In genomic region chr4:15551740-15552446, GRCh38 we compare ENCODE assay signal across 24 cellular contexts.
DNase-seq lines count a peak whose midpoint lies in the region; ATAC-seq and TF ChIP-seq lines count a peak whose summit lies in the region.
"Had no signal": no experiment of that assay in that cellular context is flagged by ENCODE, and none has a peak within 500 bp of the region (broad histone marks: within the 10 kb centered on the region; RNA-seq: fewer than 3 reads in every experiment).

No MANE protein-coding gene starts in this region.

- peak in 1 of 4 donors; percentile 29 for TF ChIP-seq EP300 in upper lobe of left lung (IDR thresholded peaks at IDR 0.05)
- TF ChIP-seq EP300 in transverse colon (IDR thresholded peaks at IDR 0.05; ENCODE audit: low read depth): no peak

- H3K4me1 ChIP-seq in right lobe of liver: peaks cover 0 to 21% (median 6%) of the 10 kb centered on the region in 4 donors
- H3K4me1 ChIP-seq in upper lobe of left lung: peaks cover 0 to 4% (median 0%) of the 10 kb centered on the region in 4 donors
- H3K4me1 ChIP-seq in transverse colon: no peaks in the 10 kb centered on the region
- H3K4me1 ChIP-seq in aorta (ENCODE audit: control insufficient read depth in 1 of 2, insufficient read depth in 2 of 2, low read length in 2 of 2): no peaks in the 10 kb centered on the region
- H3K4me1 ChIP-seq: gastroesophageal sphincter, prostate gland, suprapubic skin, uterus had no signal

- H3K27ac ChIP-seq in right lobe of liver (peak overlapping the region; percentile 12 to 56 (median 51)), upper lobe of left lung (peak overlapping the region in 3 of 4 donors; percentile 6 to 38 (median 16)), transverse colon (no peak overlapping the region), aorta (ENCODE audit: low read depth in 1 of 2, low read length in 2 of 2) (no peak overlapping the region)
- H3K27ac ChIP-seq: gastroesophageal sphincter, neutrophil, prostate gland, RWPE1, suprapubic skin, uterus had no signal

- ATAC-seq in right lobe of liver: peak; percentile 94 to 97 (median 94)
- ATAC-seq in upper lobe of left lung (ENCODE audit: low FRiP score in 2 of 2): peak; percentile 71 to 88
- no peak for ATAC-seq in HG02759 (IDR thresholded peaks at IDR 0.05; ENCODE audit: unreplicated experiment)
- ATAC-seq in aorta (ENCODE audit: low FRiP score): no peak
- ATAC-seq: gastroesophageal sphincter; stimulated activated naive B cell treated with anti-CD40 and anti-IgM and Interleukin-4, amounts not matched to agents 10 μg/mL and 1 μg/mL and 100 μg/mL, for 72 hours had no signal

- H3K27me3 ChIP-seq in right lobe of liver (no peaks in the 10 kb centered on the region), upper lobe of left lung (no peaks in the 10 kb centered on the region), transverse colon (no peaks in the 10 kb centered on the region), aorta (ENCODE audit: control insufficient read depth in 1 of 2, insufficient read depth in 2 of 2, low read length in 1 of 2) (no peaks in the 10 kb centered on the region)
- H3K27me3 ChIP-seq: gastroesophageal sphincter, neutrophil, suprapubic skin, uterus had no signal

- 34% methylated on average over 5 of the region's 5 CpGs for WGBS in right lobe of liver (ENCODE audit: insufficient coverage, low coverage, low lambda C conversion rate, missing lambda C conversion rate)
- WGBS in upper lobe of left lung, 2 donors: 70 to 73% methylated on average over 5 of the region's 5 CpGs
- WGBS in transverse colon (ENCODE audit: low coverage in 1 of 2), 2 donors: 55 to 56% methylated on average over 5 of the region's 5 CpGs
- WGBS in aorta, 2 donors: 74 to 80% methylated on average over 5 of the region's 5 CpGs

- intact Hi-C loops in right lobe of liver (cut with DNase I) (no loop called here), transverse colon (cut with DNase I; ENCODE audit: low total_unique reads) (loop anchor here (10.0 kb wide), 1 partner anchor 93 kb away; no protein-coding TSS in a partner anchor), aorta (cut with DNase I) (no loop called here)

- in situ Hi-C loops in transverse colon (cut with MboI; ENCODE audit: low pct_ligation_motif_present in 1 of 4, low pct_unique_long_range_greater_than_20kb in 1 of 4, low sequenced_read_pairs in 3 of 4): no loop called here

- no peaks in the 10 kb centered on the region for H3K36me3 ChIP-seq in right lobe of liver
- H3K36me3 ChIP-seq in upper lobe of left lung: peaks cover 0 to 33% (median 7%) of the 10 kb centered on the region in 4 donors
- peaks cover 0 to 7% (median 0%) of the 10 kb centered on the region in 4 donors for H3K36me3 ChIP-seq in transverse colon
- H3K36me3 ChIP-seq in aorta (ENCODE audit: control insufficient read depth in 1 of 2, insufficient read depth in 2 of 2, low read length in 1 of 2): peaks cover 0 to 7% of the 10 kb centered on the region in 2 donors
- H3K36me3 ChIP-seq: prostate gland, uterus had no signal

- no peak for TF ChIP-seq POLR2A in right lobe of liver (IDR thresholded peaks at IDR 0.05)
- TF ChIP-seq POLR2A in upper lobe of left lung (IDR thresholded peaks at IDR 0.05): no peak
- TF ChIP-seq POLR2A in transverse colon (IDR thresholded peaks at IDR 0.05): no peak

- H3K4me3 ChIP-seq in right lobe of liver: peak overlapping the region in 1 of 3 donors; percentile 12
- no peak overlapping the region for H3K4me3 ChIP-seq in upper lobe of left lung
- no peak overlapping the region for H3K4me3 ChIP-seq in transverse colon
- no peak overlapping the region for H3K4me3 ChIP-seq in aorta (ENCODE audit: low read length in 2 of 2)
- H3K4me3 ChIP-seq: gastroesophageal sphincter, prostate gland, suprapubic skin, uterus had no signal

- TF ChIP-seq CTCF in right lobe of liver (IDR thresholded peaks at IDR 0.05) (no peak), upper lobe of left lung (IDR thresholded peaks at IDR 0.05) (no peak), transverse colon (IDR thresholded peaks at IDR 0.05) (no peak)

- H3K9me3 ChIP-seq in right lobe of liver: no peaks in the 10 kb centered on the region
- H3K9me3 ChIP-seq in upper lobe of left lung: no peaks in the 10 kb centered on the region
- no peaks in the 10 kb centered on the region for H3K9me3 ChIP-seq in transverse colon
- H3K9me3 ChIP-seq in aorta (ENCODE audit: control insufficient read depth, low read length): no peaks in the 10 kb centered on the region
- H3K9me3 ChIP-seq: gastroesophageal sphincter, neutrophil, prostate gland, suprapubic skin, uterus had no signal

- peak; percentile 47 for DNase-seq in HuH-7.5 (ENCODE audit: low spot score)
- peak; percentile 6 for DNase-seq in fibroblast of gingiva (ENCODE audit: low read depth)
- no peak for DNase-seq in right lobe of liver
- DNase-seq in upper lobe of left lung: no peak
- no peak for DNase-seq in transverse colon
- DNase-seq in aorta: no peak
- DNase-seq: activated effector memory CD4-positive, alpha-beta T cell treated with Interleukin-2 at 50 U/mL for 16 hours; activated naive CD8-positive, alpha-beta T cell treated with anti-CD3 and anti-CD28 coated beads, Interleukin-2, amount 10 ng/mL, durations not matched to agents 7 days and 5 days; CD4-positive, alpha-beta memory T cell; central memory CD4-positive, alpha-beta T cell; GOT3; islet precursor cell; NCI-H1092; NCI-H187; NCI-H748 treated with DMSO at 0.1 percent for 48 hours; stimulated activated CD4-positive, alpha-beta T cell treated with anti-CD3 and anti-CD28 coated beads, Interleukin-15, amount 100 ng/mL, for 24 hours; stimulated activated naive B cell treated with anti-CD40 and anti-IgM and Interleukin-4, amounts not matched to agents 10 μg/mL and 1 μg/mL and 100 μg/mL, for 72 hours; uterus had no signal

Comparison
In these comparisons a context has a peak if more than half of its experiments do, and no peak if none do; other contexts are left out.
1. DNase-seq: peak in HuH-7.5 (single experiment) and fibroblast of gingiva (single experiment); none in right lobe of liver (0 of 3), upper lobe of left lung (0 of 2), transverse colon (single experiment) and aorta (0 of 2).
2. ATAC-seq: peak in right lobe of liver (4 of 4) and upper lobe of left lung (2 of 2); none in HG02759 (single experiment) and aorta (single experiment).
3. H3K27ac ChIP-seq: peak in right lobe of liver (3 of 3) and upper lobe of left lung (3 of 4); none in transverse colon (0 of 4) and aorta (0 of 2).